10 cellular contexts compared by ENCODE assay signal in genomic region chr2:217804786-217805678, GRCh38.
DNase-seq lines count a peak whose midpoint lies in the region; ATAC-seq and TF ChIP-seq lines count a peak whose summit lies in the region.
"Had no signal": no experiment of that assay in that cellular context is flagged by ENCODE, and none has a peak within 500 bp of the region (broad histone marks: within the 10 kb centered on the region; RNA-seq: fewer than 3 reads in every experiment).

No MANE protein-coding gene starts in this region.

- H3K4me1 Mint-ChIP-seq in naive thymus-derived CD4-positive, alpha-beta T cell, result peaks cover 0 to 2% (median 0%) of the 10 kb centered on the region in 7 donors

- H3K4me1 ChIP-seq in A673 (ENCODE audit: insufficient read depth, low read length, poor library complexity, severe bottlenecking), result no peaks in the 10 kb centered on the region
- H3K4me1 ChIP-seq in esophagus muscularis mucosa, result peaks cover 60 to 96% (median 92%) of the 10 kb centered on the region in 4 donors
- H3K4me1 ChIP-seq in naive thymus-derived CD4-positive, alpha-beta T cell (ENCODE audit: control insufficient read depth in 2 of 2, insufficient read depth in 2 of 2, low read length in 2 of 2), result no peaks in the 10 kb centered on the region

- peak; percentile 23 for ATAC-seq in naive thymus-derived CD4-positive, alpha-beta T cell
- ATAC-seq: natural killer cell had no signal

- H3K27ac ChIP-seq in A673 (ENCODE audit: low read depth, low read length, poor library complexity, severe bottlenecking) (no peak overlapping the region), esophagus muscularis mucosa (replicated peaks in 1 of 4) (peak overlapping the region; percentile 76 to 82 (median 82))
- H3K27ac ChIP-seq in naive thymus-derived CD4-positive, alpha-beta T cell (ENCODE audit: low read depth, low read length), result no peak overlapping the region

- H3K9me3 ChIP-seq in A673 (ENCODE audit: low read depth, low read length, poor library complexity, severe bottlenecking) (no peaks in the 10 kb centered on the region), esophagus muscularis mucosa (no peaks in the 10 kb centered on the region), MG63 (no peaks in the 10 kb centered on the region)
- H3K9me3 ChIP-seq in naive thymus-derived CD4-positive, alpha-beta T cell (ENCODE audit: control insufficient read depth in 2 of 3, low read length in 3 of 3), result no peaks in the 10 kb centered on the region

- H3K27me3 ChIP-seq in A673 (replicated peaks; ENCODE audit: insufficient read depth, low read depth, low read length, poor library complexity) (no peaks in the 10 kb centered on the region), esophagus muscularis mucosa (no peaks in the 10 kb centered on the region), MG63 (no peaks in the 10 kb centered on the region)
- H3K27me3 ChIP-seq in naive thymus-derived CD4-positive, alpha-beta T cell (ENCODE audit: control insufficient read depth in 2 of 2, insufficient read depth in 2 of 2, low read length in 2 of 2), result no peaks in the 10 kb centered on the region

- TF ChIP-seq POLR2A in esophagus muscularis mucosa (IDR thresholded peaks at IDR 0.05; ENCODE audit: low read depth), result no peak

- DNase-seq in A673 (ENCODE audit: low spot score), result peak; percentile 41
- peak; percentile 25 for DNase-seq in NAMALWA (ENCODE audit: low spot score)
- DNase-seq in esophagus muscularis mucosa (ENCODE audit: extremely low spot score), result no peak
- no peak for DNase-seq in naive thymus-derived CD4-positive, alpha-beta T cell
- DNase-seq in GM10266 (ENCODE audit: extremely low spot score), result no peak
- no peak for DNase-seq in MG63
- no peak for DNase-seq in GOT3 (lab: John Stamatoyannopoulos, UW)
- no peak for DNase-seq in glomerular visceral epithelial cell (ENCODE audit: extremely low spot score)
- DNase-seq: activated naive CD4-positive, alpha-beta T cell treated with anti-CD3 and anti-CD28 coated beads, Interleukin-2, amount 50 U/mL, for 16 hours; natural killer cell had no signal

- CTCF ChIA-PET in A673 (lab: Charles Lee), result no interaction called here
- CTCF ChIA-PET in naive thymus-derived CD4-positive, alpha-beta T cell (lab: Charles Lee), result no interaction called here

- POLR2A ChIA-PET in A673 (lab: Charles Lee; ENCODE audit: low non-redundant PET), result no interaction called here
- POLR2A ChIA-PET in naive thymus-derived CD4-positive, alpha-beta T cell (lab: Charles Lee), result no interaction called here

- peaks cover 16% of the 10 kb centered on the region for H3K36me3 ChIP-seq in A673 (ENCODE audit: insufficient read depth, low read length, poor library complexity, severe bottlenecking)
- peaks cover 54 to 91% (median 91%) of the 10 kb centered on the region in 4 donors for H3K36me3 ChIP-seq in esophagus muscularis mucosa
- H3K36me3 ChIP-seq in naive thymus-derived CD4-positive, alpha-beta T cell (ENCODE audit: control insufficient read depth in 2 of 3, insufficient read depth in 3 of 3, low read length in 3 of 3), result no peaks in the 10 kb centered on the region
- H3K36me3 ChIP-seq in MG63, result peaks cover 21% of the 10 kb centered on the region

- no peak overlapping the region for H3K4me3 Mint-ChIP-seq in naive thymus-derived CD4-positive, alpha-beta T cell
- H3K4me3 Mint-ChIP-seq: natural killer cell had no signal

- H3K4me3 ChIP-seq in A673 (ENCODE audit: low read depth, low read length, poor library complexity, severe bottlenecking) (no peak overlapping the region), esophagus muscularis mucosa (no peak overlapping the region), MG63 (no peak overlapping the region)
- H3K4me3 ChIP-seq in naive thymus-derived CD4-positive, alpha-beta T cell (ENCODE audit: low read length), result no peak overlapping the region

- WGBS in esophagus muscularis mucosa, result 42% methylated on average over 8 of the region's 9 CpGs

- peaks cover 0 to 12% (median 4%) of the 10 kb centered on the region in 5 donors for H3K27me3 Mint-ChIP-seq in naive thymus-derived CD4-positive, alpha-beta T cell

- TF ChIP-seq CTCF in A673 (conservative IDR thresholded peaks at IDR 0.05; ENCODE audit: low read depth, low read length), result no peak
- TF ChIP-seq CTCF in esophagus muscularis mucosa (IDR thresholded peaks at IDR 0.05), result no peak
- TF ChIP-seq CTCF in GM10266 (IDR thresholded peaks at IDR 0.05; ENCODE audit: control insufficient read depth, insufficient read depth, low read depth, missing control alignments), result no peak

- peaks cover 0 to 4% (median 0%) of the 10 kb centered on the region in 11 donors for H3K9me3 Mint-ChIP-seq in naive thymus-derived CD4-positive, alpha-beta T cell

- BruUV-seq in A673 (replicated peaks; lab: Mats Ljungman, UMichigan), result no TSS peak

- TF ChIP-seq EP300 in esophagus muscularis mucosa (IDR thresholded peaks at IDR 0.05), result no peak

- no peaks in the 10 kb centered on the region for H3K36me3 Mint-ChIP-seq in naive thymus-derived CD4-positive, alpha-beta T cell
- H3K36me3 Mint-ChIP-seq: natural killer cell had no signal

- no peak overlapping the region for H3K27ac Mint-ChIP-seq in naive thymus-derived CD4-positive, alpha-beta T cell
- H3K27ac Mint-ChIP-seq: natural killer cell had no signal

- intact Hi-C loops in A673 (cut with micrococcal nuclease; ENCODE audit: unreplicated experiment) (no loop called here), esophagus muscularis mucosa (cut with DNase I) (no loop called here)
- intact Hi-C loops in naive thymus-derived CD4-positive, alpha-beta T cell (cut with micrococcal nuclease), result no loop called here

Comparison
In these comparisons a context has a peak if more than half of its experiments do, and no peak if none do; other contexts are left out.
1. DNase-seq: peak in A673 (single experiment) and NAMALWA (single experiment); none in esophagus muscularis mucosa (single experiment), naive thymus-derived CD4-positive, alpha-beta T cell (0 of 9), GM10266 (single experiment), MG63 (single experiment), GOT3 (single experiment) and glomerular visceral epithelial cell (single experiment).
2. H3K27ac ChIP-seq: peak in esophagus muscularis mucosa (4 of 4); none in A673 (single experiment) and naive thymus-derived CD4-positive, alpha-beta T cell (single experiment).